ENCODE assay signal across 22 cellular contexts in the genomic region with DNA sequence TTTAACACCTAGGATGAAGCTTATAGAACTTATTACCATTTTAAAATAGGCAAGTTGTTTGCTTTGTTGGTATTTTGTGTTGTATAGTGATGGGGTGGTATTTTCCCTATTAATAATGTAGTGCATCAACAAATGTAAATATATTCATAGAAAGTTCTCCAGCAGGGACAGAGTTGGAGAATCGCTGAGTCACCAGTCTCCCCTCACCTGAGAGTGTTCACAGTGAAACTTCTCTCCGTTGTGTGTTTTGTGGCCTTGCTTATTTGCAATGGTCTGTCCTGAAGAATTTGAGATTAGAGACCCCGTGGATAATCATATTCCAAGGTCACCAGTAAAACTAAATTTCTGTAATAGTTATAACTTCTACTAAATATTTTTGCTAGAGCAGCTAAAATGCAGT. TPM values are rescaled to one million over a fixed set of nuclear protein-coding genes. Genes with fewer than 3 reads are reported as not detected.
DNase-seq lines count a peak whose midpoint lies in the region; ATAC-seq, FAIRE-seq and TF ChIP-seq lines count a peak whose summit lies in the region.
"Had no signal": no experiment of that assay in that cellular context is flagged by ENCODE, and none has a peak within 500 bp of the region (broad histone marks: within the 10 kb centered on the region; RNA-seq: fewer than 3 reads in every experiment).

No MANE protein-coding gene starts in this region.

- H3K36me3 ChIP-seq in IMR-90 (ENCODE audit: control insufficient read depth, insufficient read depth, low read length) (no peaks in the 10 kb centered on the region), Panc1 (ENCODE audit: control insufficient read depth, insufficient read depth, low read length) (no peaks in the 10 kb centered on the region)
- H3K36me3 ChIP-seq: BE2C had no signal

- TF ChIP-seq EP300 in A549 (IDR thresholded peaks at IDR 0.05) = no peak

- no peaks in the 10 kb centered on the region for H3K9me1 ChIP-seq in IMR-90 (ENCODE audit: insufficient read depth, low read length)

- H3K4me1 Mint-ChIP-seq in activated B cell treated with CpG ODN at 0.5 μM for 24 hours = peaks cover 64% of the 10 kb centered on the region
- H3K4me1 Mint-ChIP-seq: CD8-positive, alpha-beta memory T cell had no signal

- H3K4me3 Mint-ChIP-seq in activated B cell treated with CpG ODN at 0.5 μM for 24 hours = no peak overlapping the region
- H3K4me3 Mint-ChIP-seq: CD4-positive, CD25-positive, alpha-beta regulatory T cell; CD8-positive, alpha-beta memory T cell had no signal

- ATAC-seq in A549 (no peak), IMR-90 (ENCODE audit: low read depth) (no peak), Panc1 (no peak), activated B cell treated with CpG ODN at 0.5 μM for 24 hours (ENCODE audit: low read depth) (no peak), GM18858 (IDR thresholded peaks at IDR 0.05; ENCODE audit: unreplicated experiment) (no peak), GM19395 (IDR thresholded peaks at IDR 0.05; ENCODE audit: unreplicated experiment) (no peak)
- ATAC-seq in activated naive CD4-positive, alpha-beta T cell treated with anti-CD3 and anti-CD28 coated beads, Interleukin-2, amount 50 U/mL, for 72 hours = no peak
- ATAC-seq: GM12878, K562 had no signal

- FAIRE-seq in A549 (lab: Jason Lieb, UNC) = no peak
- FAIRE-seq: GM12878, K562 had no signal

- BruUV-seq in IMR-90 (replicated peaks; lab: Mats Ljungman, UMichigan) (no TSS peak), Panc1 (replicated peaks; lab: Mats Ljungman, UMichigan) (no TSS peak)

- peaks cover 45% of the 10 kb centered on the region for H3K36me3 Mint-ChIP-seq in activated B cell treated with CpG ODN at 0.5 μM for 24 hours (ENCODE audit: low read depth)
- no peaks in the 10 kb centered on the region for H3K36me3 Mint-ChIP-seq in activated naive CD4-positive, alpha-beta T cell treated with anti-CD3 and anti-CD28 coated beads, Interleukin-2, amount 50 U/mL, for 72 hours
- H3K36me3 Mint-ChIP-seq: CD4-positive, CD25-positive, alpha-beta regulatory T cell; CD8-positive, alpha-beta memory T cell had no signal

- no peak overlapping the region for H3K4ac ChIP-seq in IMR-90 (ENCODE audit: low read depth, low read length)

- no peaks in the 10 kb centered on the region for H3K9me3 ChIP-seq in A549
- no peaks in the 10 kb centered on the region for H3K9me3 ChIP-seq in IMR-90 (ENCODE audit: control insufficient read depth, insufficient read depth, low read length)
- H3K9me3 ChIP-seq in Panc1 (ENCODE audit: control insufficient read depth, insufficient read depth, low read depth, low read length) = no peaks in the 10 kb centered on the region
- H3K9me3 ChIP-seq: BE2C, HAP-1 had no signal

- in situ Hi-C loops in IMR-90 (cut with MboI; ENCODE audit: low sequenced_read_pairs) (no loop called here), Panc1 (cut with HindIII; ENCODE audit: low pct_unique_long_range_greater_than_20kb, low sequenced_read_pairs) (no loop called here)

- WGBS in A549 (ENCODE audit: missing lambda C conversion rate) = 39% methylated on average over 3 of the region's 3 CpGs
- WGBS in IMR-90 (ENCODE audit: extremely low coverage in 2 of 2, insufficient read length in 1 of 2), 2 experiments = no CpG with 5 or more reads among the region's 3 CpGs

- no peak overlapping the region for H2BK20ac ChIP-seq in IMR-90 (ENCODE audit: low read depth, low read length)

- dilution Hi-C loops in IMR-90 (cut with HindIII; ENCODE audit: low sequenced_read_pairs, unreplicated experiment) = no loop called here

- CTCF ChIA-PET in A549 (lab: Yijun Ruan, JAX) = interaction anchor here (1.1 kb wide), 1 partner anchor 25 kb away, joined by 3 read pairs; no protein-coding TSS in a partner anchor
- CTCF ChIA-PET in IMR-90 (lab: Yijun Ruan, JAX) = no interaction called here
- CTCF ChIA-PET in Panc1 (lab: Charles Lee) = no interaction called here
- CTCF ChIA-PET in activated B cell treated with CpG ODN at 0.5 μM for 24 hours (lab: Charles Lee) = no interaction called here

- no peak overlapping the region for H3K18ac ChIP-seq in IMR-90 (ENCODE audit: low read depth, low read length)

- H2AK9ac ChIP-seq in IMR-90 (replicated peaks; ENCODE audit: low read depth, low read length, poor library complexity) = no peak overlapping the region

- H2BK5ac ChIP-seq in IMR-90 (ENCODE audit: low read depth, low read length, poor library complexity, severe bottlenecking) = no peak overlapping the region

- no peaks in the 10 kb centered on the region for H3K9me3 Mint-ChIP-seq in activated B cell treated with CpG ODN at 0.5 μM for 24 hours
- H3K9me3 Mint-ChIP-seq in activated naive CD4-positive, alpha-beta T cell treated with anti-CD3 and anti-CD28 coated beads, Interleukin-2, amount 50 U/mL, for 72 hours = peaks cover 3 to 5% of the 10 kb centered on the region in 2 donors
- H3K9me3 Mint-ChIP-seq: CD8-positive, alpha-beta memory T cell had no signal

- H3K9ac ChIP-seq in IMR-90 (ENCODE audit: low read depth, low read length) = no peak overlapping the region

- H4K8ac ChIP-seq in IMR-90 (ENCODE audit: low read depth in 2 of 2, low read length in 2 of 2) = no peak overlapping the region

- TF ChIP-seq CTCF in A549 (IDR thresholded peaks at IDR 0.05) (no peak), IMR-90 (conservative IDR thresholded peaks at IDR 0.05; ENCODE audit: low read depth, low read length) (no peak), Panc1 (IDR thresholded peaks at IDR 0.05) (no peak), activated B cell treated with CpG ODN at 0.5 μM for 24 hours (IDR thresholded peaks at IDR 0.05) (no peak)

- POLR2A ChIA-PET in A549 (lab: Yijun Ruan, JAX) (no interaction called here), IMR-90 (lab: Charles Lee; ENCODE audit: unreplicated experiment) (no interaction called here), Panc1 (lab: Charles Lee) (no interaction called here), activated B cell treated with CpG ODN at 0.5 μM for 24 hours (lab: Charles Lee) (interaction anchor here (0.9 to 1.7 kb wide), 2 partner anchors 16 to 18 kb away, joined by 3 to 4 read pairs; no protein-coding TSS in a partner anchor)

- H2BK15ac ChIP-seq in IMR-90 (ENCODE audit: low read depth, low read length) = no peak overlapping the region

- no peak for TF ChIP-seq POLR2A in A549 (IDR thresholded peaks at IDR 0.05; ENCODE audit: low read length)
- no peak for TF ChIP-seq POLR2A in IMR-90 (IDR thresholded peaks at IDR 0.05; ENCODE audit: low read depth, low read length)

- no peaks in the 10 kb centered on the region for H4K20me1 ChIP-seq in IMR-90 (ENCODE audit: insufficient read depth, low read length)

- no peaks in the 10 kb centered on the region for H3K27me3 Mint-ChIP-seq in activated B cell treated with CpG ODN at 0.5 μM for 24 hours
- H3K27me3 Mint-ChIP-seq: CD4-positive, CD25-positive, alpha-beta regulatory T cell had no signal

- peaks cover 0 to 3% of the 10 kb centered on the region in 2 experiments; a peak in 1 of 4 replicates for H3K79me1 ChIP-seq in IMR-90 (ENCODE audit: low read depth in 1 of 2, low read length in 2 of 2)

- no peak overlapping the region for H4K5ac ChIP-seq in IMR-90 (ENCODE audit: low read depth, low read length)

- H3K27ac Mint-ChIP-seq in activated B cell treated with CpG ODN at 0.5 μM for 24 hours = peak overlapping the region; percentile 7
- H3K27ac Mint-ChIP-seq in activated naive CD4-positive, alpha-beta T cell treated with anti-CD3 and anti-CD28 coated beads, Interleukin-2, amount 50 U/mL, for 72 hours = no peak overlapping the region
- H3K27ac Mint-ChIP-seq: CD8-positive, alpha-beta memory T cell had no signal

- H3K23ac ChIP-seq in IMR-90 (ENCODE audit: low read depth, low read length) = no peak overlapping the region

- no peak overlapping the region for H2AK5ac ChIP-seq in IMR-90 (ENCODE audit: low read depth, low read length)

- DNase-seq in A549 (ENCODE audit: low read depth in 1 of 2, low spot score in 1 of 2) (no peak), IMR-90 (no peak), Panc1 (ENCODE audit: low read depth, low spot score) (no peak), activated B cell treated with CpG ODN at 0.5 μM for 24 hours (no peak), NCI-H2196 (lab: John Stamatoyannopoulos, UW; ENCODE audit: unreplicated experiment) (no peak)
- DNase-seq in activated naive CD4-positive, alpha-beta T cell treated with anti-CD3 and anti-CD28 coated beads, Interleukin-2, amount 50 U/mL, for 72 hours (ENCODE audit: low spot score in 2 of 2) = no peak
- DNase-seq: 8988T; ACHN; BE2C; C1 segment of cervical spinal cord; CD4-positive, CD25-positive, alpha-beta regulatory T cell; CD8-positive, alpha-beta memory T cell; COR-L47; DMS 273 treated with DMSO at 0.1 percent for 48 hours; DMS53; DND-41; EL had no signal

- no peak for TF ChIP-seq RAD21 in A549 (conservative IDR thresholded peaks at IDR 0.05 in 1 of 2, IDR thresholded peaks at IDR 0.05 in 1 of 2)
- TF ChIP-seq RAD21 in IMR-90 (IDR thresholded peaks at IDR 0.05; ENCODE audit: low read length) = no peak

- H3K4me2 ChIP-seq in A549 (no peak overlapping the region), IMR-90 (ENCODE audit: low read depth, low read length) (no peak overlapping the region)

- H3K56ac ChIP-seq in IMR-90 (ENCODE audit: extremely low read depth, insufficient read depth, low read length) = no peak overlapping the region

- intact Hi-C loops in IMR-90 (cut with micrococcal nuclease) (no loop called here), Panc1 (cut with micrococcal nuclease; ENCODE audit: unreplicated experiment) (no loop called here), activated B cell treated with CpG ODN at 0.5 μM for 24 hours (cut with micrococcal nuclease) (loop anchor here (1.0 kb wide), 1 partner anchor 8 kb away; no protein-coding TSS in a partner anchor)

- no peak overlapping the region for H2AFZ ChIP-seq in IMR-90 (replicated peaks; ENCODE audit: low read length, poor library complexity)

- H3K14ac ChIP-seq in IMR-90 (replicated peaks; ENCODE audit: low read depth, low read length) = no peak overlapping the region

- H3K4me3 ChIP-seq in A549 (no peak overlapping the region), IMR-90 (ENCODE audit: insufficient read depth, low read depth, low read length) (no peak overlapping the region), Panc1 (ENCODE audit: low read depth in 2 of 2, low read length in 2 of 2) (no peak overlapping the region)
- H3K4me3 ChIP-seq: GM12878, HAP-1, K562 had no signal

- no peaks in the 10 kb centered on the region for H3K4me1 ChIP-seq in A549
- H3K4me1 ChIP-seq in IMR-90 (ENCODE audit: control insufficient read depth, insufficient read depth, low read length) = peaks cover 4% of the 10 kb centered on the region
- H3K4me1 ChIP-seq in Panc1 (ENCODE audit: control insufficient read depth, insufficient read depth, low read length) = peaks cover 9% of the 10 kb centered on the region

- H3K27ac ChIP-seq in A549 (no peak overlapping the region), IMR-90 (ENCODE audit: insufficient read depth, low read length) (no peak overlapping the region), Panc1 (ENCODE audit: low read length) (peak overlapping the region; percentile 36; the same call in 1 of the 2 replicates)

- H3K27me3 ChIP-seq in IMR-90 (ENCODE audit: control insufficient read depth, insufficient read depth, low read length) = no peaks in the 10 kb centered on the region
- no peaks in the 10 kb centered on the region for H3K27me3 ChIP-seq in Panc1 (ENCODE audit: control insufficient read depth, insufficient read depth, low read length)
- H3K27me3 ChIP-seq: BE2C had no signal

- H2BK120ac ChIP-seq in IMR-90 (ENCODE audit: low read depth, low read length) = no peak overlapping the region

- no peak overlapping the region for H4K91ac ChIP-seq in IMR-90 (ENCODE audit: insufficient read depth, low read depth, low read length)

RNA-seq across cellular contexts. Expression of gene HDAC9, which starts 51.0 kb away (rescaled TPM):
- polyA plus RNA-seq in A549 (2011; rRNA removed) (0.26 and 0.50 TPM in 2 replicates), A549 (2017; fragmentation: RNase III; extraction: RNeasy Plus Mini Kit Qiagen cat#74134 plus additional on column Dnase treatment) (0.05 to 0.10 TPM (median 0.08 TPM) in 3 replicates), IMR-90 (2012; rRNA removed) (4.3 TPM in 2 replicates)
- polyA plus RNA-seq in A549 (2012; cell fraction: cytosol; rRNA removed) = 0.03 and 0.04 TPM in 2 replicates
- 0.10 TPM in 1 of 2 replicates, not detected in the other for polyA plus RNA-seq in A549 (2012; cell fraction: nucleus; rRNA removed)
- polyA minus RNA-seq in A549 (2011; rRNA and poly(A)+ RNA removed) = 0.24 and 0.83 TPM in 2 replicates
- total RNA-seq in IMR-90 (2012; rRNA removed) (24.2 and 24.7 TPM in 2 replicates), Panc1 (2021; ENCODE audit: unreplicated experiment) (17.1 TPM), activated B cell treated with CpG ODN at 0.5 μM for 24 hours (136 and 149 TPM in 2 replicates)
- polyA plus RNA-seq in IMR-90 (2012; cell fraction: cytosol; rRNA removed) = 1.3 and 1.4 TPM in 2 replicates
- polyA plus RNA-seq in IMR-90 (2012; cell fraction: nucleus; rRNA removed; ENCODE audit: low replicate concordance) = 2.1 and 8.5 TPM in 2 replicates
- 9.2 TPM for polyA plus RNA-seq in Panc1 (2012; ENCODE audit: insufficient read length)
- total RNA-seq in activated naive CD4-positive, alpha-beta T cell treated with anti-CD3 and anti-CD28 coated beads, Interleukin-2, amount 50 U/mL, for 72 hours = under 1 TPM; 0.32 to 0.84 TPM
